Comparison of ENCODE assay signal across 8 cellular contexts in the genomic region with DNA sequence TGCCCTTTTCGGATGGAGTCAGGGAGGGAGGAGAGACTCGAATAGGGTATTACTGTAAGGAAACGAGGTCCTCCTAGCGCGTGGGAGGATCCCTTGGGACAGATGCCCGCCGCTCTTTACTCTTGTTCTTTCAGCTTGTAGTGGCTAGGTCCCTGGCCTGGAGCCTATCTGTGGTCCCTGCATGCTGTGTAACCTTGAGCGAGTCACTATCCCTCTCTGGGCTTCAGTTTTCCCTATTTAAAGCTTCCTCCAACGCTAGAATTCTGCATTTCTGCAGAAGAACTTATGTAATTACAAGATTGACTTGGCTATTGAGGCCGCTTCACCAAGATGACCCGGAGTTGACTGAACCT.
A peak's percentile ranks its signal among the peaks of the same experiment; 100 is the strongest.
DNase-seq lines count a peak whose midpoint lies in the region; ATAC-seq and TF ChIP-seq lines count a peak whose summit lies in the region.

No MANE protein-coding gene starts in this region.

- TF ChIP-seq CTCF in GM06990 (IDR thresholded peaks at IDR 0.05; ENCODE audit: insufficient read depth, low read length, poor library complexity, severe bottlenecking): no peak
- TF ChIP-seq CTCF in astrocyte of the cerebellum (IDR thresholded peaks at IDR 0.05; ENCODE audit: low read depth, low read length, missing control alignments): no peak

- no peaks in the 10 kb centered on the region for H3K27me3 ChIP-seq in GM06990 (replicated peaks; ENCODE audit: control insufficient read depth, insufficient read depth, low read length)

- peak overlapping the region; percentile 90 for H3K4me3 ChIP-seq in GM06990 (replicated peaks; ENCODE audit: low read depth, low read length)
- peak overlapping the region; percentile 90 for H3K4me3 ChIP-seq in astrocyte of the cerebellum (ENCODE audit: low read depth, low read length)

- peak; percentile 2 for ATAC-seq in HG03025 (IDR thresholded peaks at IDR 0.05; ENCODE audit: low FRiP score, unreplicated experiment)
- no peak for ATAC-seq in memory B cell (ENCODE audit: low read depth)
- no peak for ATAC-seq in HG03039 (IDR thresholded peaks at IDR 0.05; ENCODE audit: unreplicated experiment)
- ATAC-seq in GM19324 (IDR thresholded peaks at IDR 0.05; ENCODE audit: low FRiP score, unreplicated experiment): no peak

- no peaks in the 10 kb centered on the region for H3K36me3 Mint-ChIP-seq in memory B cell

- DNase-seq in GM06990 (ENCODE audit: extremely low read depth, insufficient read length) (no peak), astrocyte of the cerebellum (ENCODE audit: low read depth) (no peak), memory B cell (ENCODE audit: low spot score in 2 of 2) (no peak), NCI-H345 (lab: John Stamatoyannopoulos, UW) (no peak)
- DNase-seq in central memory CD4-positive, alpha-beta T cell: no peak

- no peaks in the 10 kb centered on the region for H3K36me3 ChIP-seq in GM06990 (ENCODE audit: control insufficient read depth, insufficient read depth, low read length)

- H3K9me3 Mint-ChIP-seq in memory B cell: no peaks in the 10 kb centered on the region

- in situ Hi-C loops in astrocyte of the cerebellum (cut with HindIII; ENCODE audit: low sequenced_read_pairs): no loop called here

- H3K4me1 Mint-ChIP-seq in memory B cell: peaks cover 18% of the 10 kb centered on the region

- no peaks in the 10 kb centered on the region for H3K27me3 Mint-ChIP-seq in memory B cell

- peak overlapping the region; percentile 99 for H3K4me3 Mint-ChIP-seq in memory B cell

- peak overlapping the region; percentile 97 for H3K27ac Mint-ChIP-seq in memory B cell
